Comparison of ENCODE assay signal across 10 cellular contexts in genomic region chr6:30542404-30542725, GRCh38. TPM values are rescaled to one million over a fixed set of nuclear protein-coding genes. Genes with fewer than 3 reads are reported as not detected.
DNase-seq lines count a peak whose midpoint lies in the region; ATAC-seq and TF ChIP-seq lines count a peak whose summit lies in the region.
"Had no signal": no experiment of that assay in that cellular context is flagged by ENCODE, and none has a peak within 500 bp of the region (broad histone marks: within the 10 kb centered on the region; RNA-seq: fewer than 3 reads in every experiment).

No MANE protein-coding gene starts in this region.

- H3K4me3 ChIP-seq in thyroid gland (replicated peaks in 1 of 3), result no peak overlapping the region

- DNase-seq in activated naive CD4-positive, alpha-beta T cell treated with anti-CD3 and anti-CD28 coated beads, Interleukin-2, amount 10 ng/mL, durations not matched to agents 7 days and 5 days, result peak; percentile 59
- no peak for DNase-seq in activated naive CD4-positive, alpha-beta T cell treated with Interleukin-2 at 50 U/mL for 16 hours
- peak; percentile 19 for DNase-seq in T-helper 22 cell (ENCODE audit: low read depth)
- DNase-seq in glutamatergic neuron, result no peak
- DNase-seq in thyroid gland, result no peak
- no peak for DNase-seq in C1 segment of cervical spinal cord (lab: John Stamatoyannopoulos, UW)
- no peak for DNase-seq in iPS-NIHi7 (ENCODE audit: extremely low spot score)
- DNase-seq: KG1, NCI-H526 treated with DMSO at 0.1 percent for 48 hours had no signal

- intact Hi-C loops in thyroid gland (cut with DNase I), result no loop called here

- 26 to 34% methylated on average over 4 of the region's 4 CpGs for WGBS in thyroid gland, 2 donors

- peaks cover 37% of the 10 kb centered on the region for H3K4me1 Mint-ChIP-seq in activated naive CD4-positive, alpha-beta T cell treated with anti-CD3 and anti-CD28 coated beads, Interleukin-2, amount 10 ng/mL, durations not matched to agents 7 days and 5 days
- H3K4me1 Mint-ChIP-seq in glutamatergic neuron (ENCODE audit: low read depth, unreplicated experiment), result peaks cover 20% of the 10 kb centered on the region

- peaks cover 17 to 22% of the 10 kb centered on the region in 2 donors for H3K36me3 ChIP-seq in thyroid gland

- H3K4me1 ChIP-seq in thyroid gland, result peaks cover 5 to 8% of the 10 kb centered on the region in 2 donors

- no peaks in the 10 kb centered on the region for H3K27me3 Mint-ChIP-seq in activated naive CD4-positive, alpha-beta T cell treated with anti-CD3 and anti-CD28 coated beads, Interleukin-2, amount 10 ng/mL, durations not matched to agents 7 days and 5 days
- H3K27me3 Mint-ChIP-seq in glutamatergic neuron (ENCODE audit: unreplicated experiment), result peaks cover 3% of the 10 kb centered on the region

- H3K27ac ChIP-seq in thyroid gland, result peak overlapping the region in 2 of 3 donors; percentile 35 to 38

- H3K4me3 Mint-ChIP-seq in activated naive CD4-positive, alpha-beta T cell treated with anti-CD3 and anti-CD28 coated beads, Interleukin-2, amount 10 ng/mL, durations not matched to agents 7 days and 5 days, result peak overlapping the region; percentile 78
- peak overlapping the region; percentile 77 for H3K4me3 Mint-ChIP-seq in glutamatergic neuron (ENCODE audit: unreplicated experiment)

- peak overlapping the region; percentile 93 for H3K27ac Mint-ChIP-seq in activated naive CD4-positive, alpha-beta T cell treated with anti-CD3 and anti-CD28 coated beads, Interleukin-2, amount 10 ng/mL, durations not matched to agents 7 days and 5 days
- peak overlapping the region; percentile 56 for H3K27ac Mint-ChIP-seq in glutamatergic neuron (ENCODE audit: unreplicated experiment)

- TF ChIP-seq CTCF in glutamatergic neuron (IDR thresholded peaks at IDR 0.05; ENCODE audit: partially characterized antibody, unreplicated experiment) (no peak), thyroid gland (IDR thresholded peaks at IDR 0.05) (no peak)

- H3K36me3 Mint-ChIP-seq in activated naive CD4-positive, alpha-beta T cell treated with anti-CD3 and anti-CD28 coated beads, Interleukin-2, amount 10 ng/mL, durations not matched to agents 7 days and 5 days, result peaks cover 17% of the 10 kb centered on the region
- no peaks in the 10 kb centered on the region for H3K36me3 Mint-ChIP-seq in glutamatergic neuron (ENCODE audit: unreplicated experiment)

- H3K9me3 ChIP-seq in thyroid gland, result no peaks in the 10 kb centered on the region

- H3K27me3 ChIP-seq in thyroid gland, result no peaks in the 10 kb centered on the region

- no peaks in the 10 kb centered on the region for H3K9me3 Mint-ChIP-seq in activated naive CD4-positive, alpha-beta T cell treated with anti-CD3 and anti-CD28 coated beads, Interleukin-2, amount 10 ng/mL, durations not matched to agents 7 days and 5 days
- no peaks in the 10 kb centered on the region for H3K9me3 Mint-ChIP-seq in glutamatergic neuron (ENCODE audit: unreplicated experiment)

- ATAC-seq in HG03457 (IDR thresholded peaks at IDR 0.05; ENCODE audit: unreplicated experiment), result no peak

- TF ChIP-seq POLR2A in thyroid gland (IDR thresholded peaks at IDR 0.05), result no peak

- CTCF ChIA-PET in activated naive CD4-positive, alpha-beta T cell treated with anti-CD3 and anti-CD28 coated beads, Interleukin-2, amount 10 ng/mL, durations not matched to agents 7 days and 5 days (lab: Charles Lee), result interaction anchor here (1.1 to 11.2 kb wide), 17 partner anchors 11 to 195 kb away, joined by 3 to 251 read pairs (median 10); partner anchors contain the start of gene DHX16

RNA-seq across cellular contexts. Expression of gene GNL1, which starts 13.9 kb away (rescaled TPM):
- total RNA-seq in glutamatergic neuron (ENCODE audit: unreplicated experiment) (42.1 TPM), thyroid gland (10 to 100 TPM; 33.9 to 77.7 (median 37.7) TPM)

RNA-seq across cellular contexts. Expression of gene PRR3, which starts 14.7 kb away (rescaled TPM):
- total RNA-seq in glutamatergic neuron (ENCODE audit: unreplicated experiment) (34.7 TPM), thyroid gland (10 to 100 TPM in 2 of 4 donors, 1 to 10 TPM in 2; 7.4 to 18.0 (median 12.2) TPM)

RNA-seq across cellular contexts. Expression of gene ABCF1, which starts 28.9 kb away (rescaled TPM):
- total RNA-seq in glutamatergic neuron (ENCODE audit: unreplicated experiment) (62.7 TPM), thyroid gland (10 to 100 TPM; 41.4 to 47.1 (median 43.5) TPM)

RNA-seq across cellular contexts. Expression of gene HLA-E, which starts 53.1 kb away (rescaled TPM):
- 18.1 TPM for total RNA-seq in glutamatergic neuron (ENCODE audit: unreplicated experiment)
- total RNA-seq in thyroid gland, result 100 to 1,000 TPM; 382 to 717 (median 457) TPM

Comparison
In these comparisons a context has a peak if more than half of its experiments do, and no peak if none do; other contexts are left out.
1. DNase-seq: peak in activated naive CD4-positive, alpha-beta T cell treated with anti-CD3 and anti-CD28 coated beads, Interleukin-2, amount 10 ng/mL, durations not matched to agents 7 days and 5 days (single experiment) and T-helper 22 cell (single experiment); none in activated naive CD4-positive, alpha-beta T cell treated with Interleukin-2 at 50 U/mL for 16 hours (single experiment), glutamatergic neuron (single experiment), thyroid gland (0 of 2), C1 segment of cervical spinal cord (0 of 14) and iPS-NIHi7 (single experiment).